ENCODE assay signal across 1 cellular context in genomic region chr6:7138921-7139358, GRCh38.
TF ChIP-seq lines count a peak whose summit lies in the region.

No MANE protein-coding gene starts in this region.

TF ChIP-seq in HepG2, 621 proteins besides CTCF, POLR2A, EP300 and RAD21 (continued from another document and continues in another):
- TF ChIP-seq ZNF407 (CRISPR knock-in tag; IDR thresholded peaks at IDR 0.05; ENCODE audit: not compliant biosample characterization) (no peak), ELF4 (CRISPR knock-in tag; IDR thresholded peaks at IDR 0.05; ENCODE audit: borderline replicate concordance) (no peak), WIZ (CRISPR knock-in tag; IDR thresholded peaks at IDR 0.05) (no peak), SNAI1 (CRISPR knock-in tag; IDR thresholded peaks at IDR 0.05; ENCODE audit: borderline replicate concordance) (no peak), ARID2 (CRISPR knock-in tag; IDR thresholded peaks at IDR 0.05; ENCODE audit: borderline replicate concordance) (no peak), STAG1 (CRISPR knock-in tag; IDR thresholded peaks at IDR 0.05) (peak; percentile 21; the same call in 1 of the 2 replicates), RCOR2 (CRISPR knock-in tag; IDR thresholded peaks at IDR 0.05) (peak; percentile 96), POGZ (CRISPR knock-in tag; IDR thresholded peaks at IDR 0.05) (0 out of 2 replicates have a peak, but pooled peaks have one; percentile 32), ATF5 (CRISPR knock-in tag; IDR thresholded peaks at IDR 0.05; ENCODE audit: low read depth) (no peak), KDM4B (CRISPR knock-in tag; IDR thresholded peaks at IDR 0.05) (no peak), RFXANK (CRISPR knock-in tag; IDR thresholded peaks at IDR 0.05) (no peak), KDM5B (CRISPR knock-in tag; IDR thresholded peaks at IDR 0.05; ENCODE audit: borderline replicate concordance) (no peak), ZNF550 (CRISPR knock-in tag; IDR thresholded peaks at IDR 0.05; ENCODE audit: borderline replicate concordance) (no peak), NONO (IDR thresholded peaks at IDR 0.05) (no peak), NONO (CRISPR knock-in tag; conservative IDR thresholded peaks at IDR 0.05) (peak; percentile 75; the same call in 1 of the 2 replicates), GABPB1 (CRISPR knock-in tag; IDR thresholded peaks at IDR 0.05) (no peak), JARID2 (CRISPR knock-in tag; IDR thresholded peaks at IDR 0.05; ENCODE audit: insufficient replicate concordance) (no peak), TRIM24 (CRISPR knock-in tag; IDR thresholded peaks at IDR 0.05) (no peak), PHF21A (CRISPR knock-in tag; IDR thresholded peaks at IDR 0.05) (peak; percentile 81; the same call in 1 of the 2 replicates), ZNF501 (CRISPR knock-in tag; IDR thresholded peaks at IDR 0.05) (no peak), MAFK (conservative IDR thresholded peaks at IDR 0.05 in 1 of 2, IDR thresholded peaks at IDR 0.05 in 1 of 2; ENCODE audit: low read length in 2 of 2) (0 out of 4 replicates have a peak, but pooled peaks of 1 of the 2 experiments have one; percentile 2), NPAS2 (CRISPR knock-in tag; IDR thresholded peaks at IDR 0.05; ENCODE audit: borderline replicate concordance) (no peak), ATM (IDR thresholded peaks at IDR 0.05; ENCODE audit: borderline replicate concordance) (no peak), SMYD3 (CRISPR knock-in tag; IDR thresholded peaks at IDR 0.05) (no peak), ZNF232 (CRISPR knock-in tag; IDR thresholded peaks at IDR 0.05; ENCODE audit: borderline replicate concordance) (no peak), ZSCAN21 (CRISPR knock-in tag; IDR thresholded peaks at IDR 0.05; ENCODE audit: borderline replicate concordance) (peak; percentile 41; the same call in 1 of the 2 replicates), HOXA9 (CRISPR knock-in tag; IDR thresholded peaks at IDR 0.05; ENCODE audit: borderline replicate concordance) (no peak), SAP130 (CRISPR knock-in tag; IDR thresholded peaks at IDR 0.05; ENCODE audit: low read depth) (peak; percentile 91), ZNF713 (CRISPR knock-in tag; IDR thresholded peaks at IDR 0.05) (no peak), NFRKB (IDR thresholded peaks at IDR 0.05) (no peak), BRD4 (CRISPR knock-in tag; IDR thresholded peaks at IDR 0.05) (no peak)
- TF ChIP-seq, protein P1, sequence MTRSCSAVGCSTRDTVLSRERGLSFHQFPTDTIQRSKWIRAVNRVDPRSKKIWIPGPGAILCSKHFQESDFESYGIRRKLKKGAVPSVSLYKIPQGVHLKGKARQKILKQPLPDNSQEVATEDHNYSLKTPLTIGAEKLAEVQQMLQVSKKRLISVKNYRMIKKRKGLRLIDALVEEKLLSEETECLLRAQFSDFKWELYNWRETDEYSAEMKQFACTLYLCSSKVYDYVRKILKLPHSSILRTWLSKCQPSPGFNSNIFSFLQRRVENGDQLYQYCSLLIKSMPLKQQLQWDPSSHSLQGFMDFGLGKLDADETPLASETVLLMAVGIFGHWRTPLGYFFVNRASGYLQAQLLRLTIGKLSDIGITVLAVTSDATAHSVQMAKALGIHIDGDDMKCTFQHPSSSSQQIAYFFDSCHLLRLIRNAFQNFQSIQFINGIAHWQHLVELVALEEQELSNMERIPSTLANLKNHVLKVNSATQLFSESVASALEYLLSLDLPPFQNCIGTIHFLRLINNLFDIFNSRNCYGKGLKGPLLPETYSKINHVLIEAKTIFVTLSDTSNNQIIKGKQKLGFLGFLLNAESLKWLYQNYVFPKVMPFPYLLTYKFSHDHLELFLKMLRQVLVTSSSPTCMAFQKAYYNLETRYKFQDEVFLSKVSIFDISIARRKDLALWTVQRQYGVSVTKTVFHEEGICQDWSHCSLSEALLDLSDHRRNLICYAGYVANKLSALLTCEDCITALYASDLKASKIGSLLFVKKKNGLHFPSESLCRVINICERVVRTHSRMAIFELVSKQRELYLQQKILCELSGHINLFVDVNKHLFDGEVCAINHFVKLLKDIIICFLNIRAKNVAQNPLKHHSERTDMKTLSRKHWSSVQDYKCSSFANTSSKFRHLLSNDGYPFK (CRISPR knock-in tag; IDR thresholded peaks at IDR 0.05; ENCODE audit: borderline replicate concordance), result no peak
- TF ChIP-seq, protein P2, sequence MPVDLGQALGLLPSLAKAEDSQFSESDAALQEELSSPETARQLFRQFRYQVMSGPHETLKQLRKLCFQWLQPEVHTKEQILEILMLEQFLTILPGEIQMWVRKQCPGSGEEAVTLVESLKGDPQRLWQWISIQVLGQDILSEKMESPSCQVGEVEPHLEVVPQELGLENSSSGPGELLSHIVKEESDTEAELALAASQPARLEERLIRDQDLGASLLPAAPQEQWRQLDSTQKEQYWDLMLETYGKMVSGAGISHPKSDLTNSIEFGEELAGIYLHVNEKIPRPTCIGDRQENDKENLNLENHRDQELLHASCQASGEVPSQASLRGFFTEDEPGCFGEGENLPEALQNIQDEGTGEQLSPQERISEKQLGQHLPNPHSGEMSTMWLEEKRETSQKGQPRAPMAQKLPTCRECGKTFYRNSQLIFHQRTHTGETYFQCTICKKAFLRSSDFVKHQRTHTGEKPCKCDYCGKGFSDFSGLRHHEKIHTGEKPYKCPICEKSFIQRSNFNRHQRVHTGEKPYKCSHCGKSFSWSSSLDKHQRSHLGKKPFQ (CRISPR knock-in tag; IDR thresholded peaks at IDR 0.05; ENCODE audit: insufficient replicate concordance), result peak; percentile 75
- TF ChIP-seq, protein P3, sequence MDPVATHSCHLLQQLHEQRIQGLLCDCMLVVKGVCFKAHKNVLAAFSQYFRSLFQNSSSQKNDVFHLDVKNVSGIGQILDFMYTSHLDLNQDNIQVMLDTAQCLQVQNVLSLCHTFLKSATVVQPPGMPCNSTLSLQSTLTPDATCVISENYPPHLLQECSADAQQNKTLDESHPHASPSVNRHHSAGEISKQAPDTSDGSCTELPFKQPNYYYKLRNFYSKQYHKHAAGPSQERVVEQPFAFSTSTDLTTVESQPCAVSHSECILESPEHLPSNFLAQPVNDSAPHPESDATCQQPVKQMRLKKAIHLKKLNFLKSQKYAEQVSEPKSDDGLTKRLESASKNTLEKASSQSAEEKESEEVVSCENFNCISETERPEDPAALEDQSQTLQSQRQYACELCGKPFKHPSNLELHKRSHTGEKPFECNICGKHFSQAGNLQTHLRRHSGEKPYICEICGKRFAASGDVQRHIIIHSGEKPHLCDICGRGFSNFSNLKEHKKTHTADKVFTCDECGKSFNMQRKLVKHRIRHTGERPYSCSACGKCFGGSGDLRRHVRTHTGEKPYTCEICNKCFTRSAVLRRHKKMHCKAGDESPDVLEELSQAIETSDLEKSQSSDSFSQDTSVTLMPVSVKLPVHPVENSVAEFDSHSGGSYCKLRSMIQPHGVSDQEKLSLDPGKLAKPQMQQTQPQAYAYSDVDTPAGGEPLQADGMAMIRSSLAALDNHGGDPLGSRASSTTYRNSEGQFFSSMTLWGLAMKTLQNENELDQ (CRISPR knock-in tag; IDR thresholded peaks at IDR 0.05; ENCODE audit: borderline replicate concordance), result no peak
- TF ChIP-seq, protein P4, sequence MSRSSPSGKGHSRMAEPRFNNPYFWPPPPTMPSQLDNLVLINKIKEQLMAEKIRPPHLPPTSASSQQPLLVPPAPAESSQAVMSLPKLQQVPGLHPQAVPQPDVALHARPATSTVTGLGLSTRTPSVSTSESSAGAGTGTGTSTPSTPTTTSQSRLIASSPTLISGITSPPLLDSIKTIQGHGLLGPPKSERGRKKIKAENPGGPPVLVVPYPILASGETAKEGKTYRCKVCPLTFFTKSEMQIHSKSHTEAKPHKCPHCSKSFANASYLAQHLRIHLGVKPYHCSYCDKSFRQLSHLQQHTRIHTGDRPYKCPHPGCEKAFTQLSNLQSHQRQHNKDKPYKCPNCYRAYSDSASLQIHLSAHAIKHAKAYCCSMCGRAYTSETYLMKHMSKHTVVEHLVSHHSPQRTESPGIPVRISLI (CRISPR knock-in tag; IDR thresholded peaks at IDR 0.05; ENCODE audit: borderline replicate concordance), result peak; percentile 78; the same call in 1 of the 2 replicates
- TF ChIP-seq, protein P5, sequence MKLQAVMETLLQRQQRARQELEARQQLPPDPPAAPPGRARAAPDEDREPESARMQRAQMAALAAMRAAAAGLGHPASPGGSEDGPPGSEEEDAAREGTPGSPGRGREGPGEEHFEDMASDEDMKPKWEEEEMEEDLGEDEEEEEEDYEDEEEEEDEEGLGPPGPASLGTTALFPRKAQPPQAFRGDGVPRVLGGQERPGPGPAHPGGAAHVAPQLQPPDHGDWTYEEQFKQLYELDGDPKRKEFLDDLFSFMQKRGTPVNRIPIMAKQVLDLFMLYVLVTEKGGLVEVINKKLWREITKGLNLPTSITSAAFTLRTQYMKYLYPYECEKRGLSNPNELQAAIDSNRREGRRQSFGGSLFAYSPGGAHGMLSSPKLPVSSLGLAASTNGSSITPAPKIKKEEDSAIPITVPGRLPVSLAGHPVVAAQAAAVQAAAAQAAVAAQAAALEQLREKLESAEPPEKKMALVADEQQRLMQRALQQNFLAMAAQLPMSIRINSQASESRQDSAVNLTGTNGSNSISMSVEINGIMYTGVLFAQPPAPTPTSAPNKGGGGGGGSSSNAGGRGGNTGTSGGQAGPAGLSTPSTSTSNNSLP (IDR thresholded peaks at IDR 0.05; ENCODE audit: low read depth, low read length), result peak; percentile 73
- TF ChIP-seq, protein P6, sequence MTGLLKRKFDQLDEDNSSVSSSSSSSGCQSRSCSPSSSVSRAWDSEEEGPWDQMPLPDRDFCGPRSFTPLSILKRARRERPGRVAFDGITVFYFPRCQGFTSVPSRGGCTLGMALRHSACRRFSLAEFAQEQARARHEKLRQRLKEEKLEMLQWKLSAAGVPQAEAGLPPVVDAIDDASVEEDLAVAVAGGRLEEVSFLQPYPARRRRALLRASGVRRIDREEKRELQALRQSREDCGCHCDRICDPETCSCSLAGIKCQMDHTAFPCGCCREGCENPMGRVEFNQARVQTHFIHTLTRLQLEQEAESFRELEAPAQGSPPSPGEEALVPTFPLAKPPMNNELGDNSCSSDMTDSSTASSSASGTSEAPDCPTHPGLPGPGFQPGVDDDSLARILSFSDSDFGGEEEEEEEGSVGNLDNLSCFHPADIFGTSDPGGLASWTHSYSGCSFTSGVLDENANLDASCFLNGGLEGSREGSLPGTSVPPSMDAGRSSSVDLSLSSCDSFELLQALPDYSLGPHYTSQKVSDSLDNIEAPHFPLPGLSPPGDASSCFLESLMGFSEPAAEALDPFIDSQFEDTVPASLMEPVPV (CRISPR knock-in tag; IDR thresholded peaks at IDR 0.05), result no peak
